1 cellular context compared by ENCODE assay signal in the genomic region with DNA sequence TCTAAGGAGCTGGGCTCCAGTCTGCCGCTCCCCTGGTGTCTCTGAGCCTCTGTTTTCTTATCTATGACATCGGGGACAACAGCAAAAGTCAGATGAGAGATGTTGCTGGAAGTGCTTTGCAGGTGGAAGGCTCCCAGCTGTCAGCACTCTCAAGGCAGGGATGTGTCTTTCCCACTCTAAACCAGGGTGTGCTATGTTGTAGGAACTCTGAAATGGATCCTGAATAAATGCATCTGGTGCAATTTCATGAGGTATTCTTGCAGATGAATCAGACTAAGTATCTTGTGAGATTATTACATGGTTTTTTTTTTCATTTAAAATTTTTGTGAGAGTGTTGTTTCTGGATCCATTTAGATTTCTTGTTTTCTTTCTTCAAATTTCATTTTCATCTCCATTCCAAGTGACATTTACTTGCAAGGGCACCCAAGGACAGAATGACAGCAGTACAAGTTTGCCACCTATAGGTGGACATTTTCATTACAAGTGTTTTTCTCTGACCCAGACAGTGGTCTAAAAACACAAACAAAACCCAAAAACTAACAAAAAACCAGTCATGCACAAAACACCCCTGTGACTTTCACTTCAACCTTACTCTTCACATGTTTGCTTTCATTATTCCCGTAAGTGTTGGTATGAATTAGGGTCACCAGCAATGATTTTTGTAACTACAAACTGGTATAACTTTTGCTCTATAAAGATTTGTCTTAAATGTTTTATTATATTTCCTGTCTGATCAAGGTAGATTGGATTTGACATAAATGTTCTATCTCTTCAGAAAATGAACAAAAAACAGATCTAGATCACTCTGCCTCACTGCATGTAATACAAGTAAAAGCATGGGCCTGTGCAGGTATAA.
TF ChIP-seq lines count a peak whose summit lies in the region.

No MANE protein-coding gene starts in this region.

TF ChIP-seq in GM12878, 131 proteins besides CTCF, POLR2A, EP300 and RAD21 (continued from another document):
- TF ChIP-seq, protein P1, sequence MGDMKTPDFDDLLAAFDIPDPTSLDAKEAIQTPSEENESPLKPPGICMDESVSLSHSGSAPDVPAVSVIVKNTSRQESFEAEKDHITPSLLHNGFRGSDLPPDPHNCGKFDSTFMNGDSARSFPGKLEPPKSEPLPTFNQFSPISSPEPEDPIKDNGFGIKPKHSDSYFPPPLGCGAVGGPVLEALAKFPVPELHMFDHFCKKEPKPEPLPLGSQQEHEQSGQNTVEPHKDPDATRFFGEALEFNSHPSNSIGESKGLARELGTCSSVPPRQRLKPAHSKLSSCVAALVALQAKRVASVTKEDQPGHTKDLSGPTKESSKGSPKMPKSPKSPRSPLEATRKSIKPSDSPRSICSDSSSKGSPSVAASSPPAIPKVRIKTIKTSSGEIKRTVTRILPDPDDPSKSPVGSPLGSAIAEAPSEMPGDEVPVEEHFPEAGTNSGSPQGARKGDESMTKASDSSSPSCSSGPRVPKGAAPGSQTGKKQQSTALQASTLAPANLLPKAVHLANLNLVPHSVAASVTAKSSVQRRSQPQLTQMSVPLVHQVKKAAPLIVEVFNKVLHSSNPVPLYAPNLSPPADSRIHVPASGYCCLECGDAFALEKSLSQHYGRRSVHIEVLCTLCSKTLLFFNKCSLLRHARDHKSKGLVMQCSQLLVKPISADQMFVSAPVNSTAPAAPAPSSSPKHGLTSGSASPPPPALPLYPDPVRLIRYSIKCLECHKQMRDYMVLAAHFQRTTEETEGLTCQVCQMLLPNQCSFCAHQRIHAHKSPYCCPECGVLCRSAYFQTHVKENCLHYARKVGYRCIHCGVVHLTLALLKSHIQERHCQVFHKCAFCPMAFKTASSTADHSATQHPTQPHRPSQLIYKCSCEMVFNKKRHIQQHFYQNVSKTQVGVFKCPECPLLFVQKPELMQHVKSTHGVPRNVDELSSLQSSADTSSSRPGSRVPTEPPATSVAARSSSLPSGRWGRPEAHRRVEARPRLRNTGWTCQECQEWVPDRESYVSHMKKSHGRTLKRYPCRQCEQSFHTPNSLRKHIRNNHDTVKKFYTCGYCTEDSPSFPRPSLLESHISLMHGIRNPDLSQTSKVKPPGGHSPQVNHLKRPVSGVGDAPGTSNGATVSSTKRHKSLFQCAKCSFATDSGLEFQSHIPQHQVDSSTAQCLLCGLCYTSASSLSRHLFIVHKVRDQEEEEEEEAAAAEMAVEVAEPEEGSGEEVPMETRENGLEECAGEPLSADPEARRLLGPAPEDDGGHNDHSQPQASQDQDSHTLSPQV (IDR thresholded peaks at IDR 0.05) = no peak
- TF ChIP-seq YBX1 (IDR thresholded peaks at IDR 0.05) (no peak), E4F1 (IDR thresholded peaks at IDR 0.05; ENCODE audit: borderline replicate concordance, partially characterized antibody) (no peak), DPF2 (IDR thresholded peaks at IDR 0.05) (no peak), NR2F1 (conservative IDR thresholded peaks at IDR 0.05) (no peak), NFYA (IDR thresholded peaks at IDR 0.05; ENCODE audit: borderline replicate concordance, low read depth, low read length) (no peak), RUNX3 (IDR thresholded peaks at IDR 0.05; ENCODE audit: low read length) (peak; percentile 50), GABPA (IDR thresholded peaks at IDR 0.05; ENCODE audit: low read depth) (no peak), SIN3A (IDR thresholded peaks at IDR 0.05; ENCODE audit: low read depth, low read length) (no peak), CBX5 (IDR thresholded peaks at IDR 0.05; ENCODE audit: low read depth) (0 out of 2 replicates have a peak, but pooled peaks have one; percentile 30), STAT1 (conservative IDR thresholded peaks at IDR 0.05) (no peak), IRF5 (IDR thresholded peaks at IDR 0.05; ENCODE audit: borderline replicate concordance) (no peak), ATF7 (IDR thresholded peaks at IDR 0.05; ENCODE audit: low read depth) (0 out of 2 replicates have a peak, but pooled peaks have one; percentile 13), BMI1 (IDR thresholded peaks at IDR 0.05; ENCODE audit: borderline replicate concordance) (no peak), CHD4 (IDR thresholded peaks at IDR 0.05) (no peak), MEF2A (IDR thresholded peaks at IDR 0.05; ENCODE audit: insufficient read depth, low read depth, low read length) (0 out of 2 replicates have a peak, but pooled peaks have one; percentile 19), ESRRA (IDR thresholded peaks at IDR 0.05; ENCODE audit: low read length) (peak; percentile 79; the same call in 1 of the 2 replicates), YY1 (IDR thresholded peaks at IDR 0.05; ENCODE audit: low read depth, low read length) (peak; percentile 19; the same call in 1 of the 2 replicates), IRF3 (IDR thresholded peaks at IDR 0.05) (no peak), ZNF207 (IDR thresholded peaks at IDR 0.05; ENCODE audit: borderline replicate concordance) (no peak), CUX1 (IDR thresholded peaks at IDR 0.05; ENCODE audit: insufficient replicate concordance, low read depth, low read length) (no peak)
- TF ChIP-seq, protein P2, sequence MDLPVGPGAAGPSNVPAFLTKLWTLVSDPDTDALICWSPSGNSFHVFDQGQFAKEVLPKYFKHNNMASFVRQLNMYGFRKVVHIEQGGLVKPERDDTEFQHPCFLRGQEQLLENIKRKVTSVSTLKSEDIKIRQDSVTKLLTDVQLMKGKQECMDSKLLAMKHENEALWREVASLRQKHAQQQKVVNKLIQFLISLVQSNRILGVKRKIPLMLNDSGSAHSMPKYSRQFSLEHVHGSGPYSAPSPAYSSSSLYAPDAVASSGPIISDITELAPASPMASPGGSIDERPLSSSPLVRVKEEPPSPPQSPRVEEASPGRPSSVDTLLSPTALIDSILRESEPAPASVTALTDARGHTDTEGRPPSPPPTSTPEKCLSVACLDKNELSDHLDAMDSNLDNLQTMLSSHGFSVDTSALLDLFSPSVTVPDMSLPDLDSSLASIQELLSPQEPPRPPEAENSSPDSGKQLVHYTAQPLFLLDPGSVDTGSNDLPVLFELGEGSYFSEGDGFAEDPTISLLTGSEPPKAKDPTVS (IDR thresholded peaks at IDR 0.05; ENCODE audit: low read depth, low read length) = no peak
